In the genomic region with DNA sequence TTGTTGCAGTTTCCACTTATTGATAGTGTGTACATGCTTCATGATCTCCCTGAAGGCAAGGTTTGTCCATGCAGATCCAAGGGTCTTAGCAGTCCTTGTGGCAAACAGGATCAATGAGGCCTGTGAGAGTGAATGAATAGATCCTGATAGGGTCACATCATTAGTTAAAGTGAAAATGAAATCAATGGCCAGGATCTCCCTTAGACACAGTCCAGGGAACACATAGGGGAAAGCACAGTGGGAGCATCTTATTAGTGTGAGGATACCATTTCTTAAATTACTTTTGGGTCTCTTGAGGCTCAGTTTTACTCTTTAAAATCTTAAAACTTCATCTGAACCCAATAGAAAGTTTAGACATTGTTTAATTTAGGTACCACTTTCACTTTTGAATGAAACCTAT, we compare ENCODE assay signal across 37 cellular contexts. TPM values are rescaled to one million over a fixed set of nuclear protein-coding genes. Genes with fewer than 3 reads are reported as not detected.
"Had no signal": no experiment of that assay in that cellular context is flagged by ENCODE, and none has a peak within 500 bp of the region (broad histone marks: within the 10 kb centered on the region; RNA-seq: fewer than 3 reads in every experiment).

No MANE protein-coding gene starts in this region.

- ATAC-seq: activated CD8-positive, alpha-beta T cell treated with anti-CD3 and anti-CD28 coated beads for 36 hours; activated naive CD4-positive, alpha-beta T cell treated with anti-CD3 and anti-CD28 coated beads, Interleukin-2, amount 50 U/mL, for 72 hours; activated T-cell treated with anti-CD3 and anti-CD28 coated beads, Interleukin-2, amount 50 U/mL, for 4 hours; activated T-cell treated with anti-CD3 and anti-CD28 coated beads, Interleukin-2, amount 50 U/mL, for 72 hours; activated T-helper 17 cell treated with anti-CD3 and anti-CD28 coated beads, Interleukin-2, amount 50 U/mL, for 72 hours had no signal

- H3K4me3 ChIP-seq: adrenal gland, cardiac muscle cell, colonic mucosa had no signal

- H3K27ac Mint-ChIP-seq: activated B cell treated with CpG ODN at 0.5 μM for 24 hours; activated CD4-positive, alpha-beta memory T cell treated with anti-CD3 and anti-CD28 coated beads for 36 hours; activated CD4-positive, alpha-beta T cell treated with anti-CD3 and anti-CD28 coated beads, Interleukin-2, amount 10 ng/mL, durations not matched to agents 24 days and 14 days; activated CD8-positive, alpha-beta T cell treated with anti-CD3 and anti-CD28 coated beads for 36 hours; activated naive CD4-positive, alpha-beta T cell treated with anti-CD3 and anti-CD28 coated beads for 36 hours; activated naive CD4-positive, alpha-beta T cell treated with anti-CD3 and anti-CD28 coated beads, Interleukin-2, amount 50 U/mL, for 72 hours; activated naive CD8-positive, alpha-beta T cell treated with anti-CD3 and anti-CD28 coated beads for 36 hours; activated T-cell treated with anti-CD3 and anti-CD28 coated beads, Interleukin-2, amount 50 U/mL, for 72 hours; activated T-helper 1 cell treated with anti-CD3 and anti-CD28 coated beads, Interleukin-12 subunit alpha, Interleukin-12 subunit beta, Interleukin-2, Interleukin-4 antibody, amounts not matched to agents 30 ng/mL and 10 ng/mL and 1 ng/mL, durations not matched to agents 14 hours and 24 hours and 36 hours; activated T-helper 17 cell treated with anti-CD3 and anti-CD28 coated beads, Interleukin-2, amount 50 U/mL, for 72 hours; brain; T-helper 2 cell treated with Interferon-gamma antibody and Interleukin-4, amounts not matched to agents 5 μg/mL and 100 μg/mL, for 36 hours had no signal

- FAIRE-seq: bronchial epithelial cell, TTC549 had no signal

- H3K27ac ChIP-seq: adrenal gland, cardiac muscle cell, colonic mucosa, VCaP had no signal

- H3K27me3 Mint-ChIP-seq: activated B cell treated with CpG ODN at 0.5 μM for 24 hours; activated CD4-positive, alpha-beta T cell treated with anti-CD3 and anti-CD28 coated beads, Interleukin-2, amount 10 ng/mL, durations not matched to agents 24 days and 14 days; activated naive CD8-positive, alpha-beta T cell treated with anti-CD3 and anti-CD28 coated beads for 36 hours; brain had no signal

- H3K4me1 ChIP-seq: adrenal gland, colonic mucosa had no signal

- H3K9me3 Mint-ChIP-seq: activated B cell treated with CpG ODN at 0.5 μM for 24 hours; activated CD4-positive, alpha-beta memory T cell treated with anti-CD3 and anti-CD28 coated beads for 36 hours; activated CD4-positive, alpha-beta T cell treated with anti-CD3 and anti-CD28 coated beads, Interleukin-2, amount 10 ng/mL, durations not matched to agents 24 days and 14 days; activated CD8-positive, alpha-beta T cell treated with anti-CD3 and anti-CD28 coated beads for 36 hours; activated naive CD4-positive, alpha-beta T cell treated with anti-CD3 and anti-CD28 coated beads for 36 hours; activated naive CD4-positive, alpha-beta T cell treated with anti-CD3 and anti-CD28 coated beads, Interleukin-2, amount 50 U/mL, for 72 hours; activated naive CD8-positive, alpha-beta T cell treated with anti-CD3 and anti-CD28 coated beads for 36 hours; activated T-cell treated with anti-CD3 and anti-CD28 coated beads, Interleukin-2, amount 50 U/mL, for 4 hours; activated T-cell treated with anti-CD3 and anti-CD28 coated beads, Interleukin-2, amount 50 U/mL, for 72 hours; activated T-helper 1 cell treated with anti-CD3 and anti-CD28 coated beads, Interleukin-12 subunit alpha, Interleukin-12 subunit beta, Interleukin-2, Interleukin-4 antibody, amounts not matched to agents 30 ng/mL and 10 ng/mL and 1 ng/mL, durations not matched to agents 14 hours and 24 hours and 36 hours; activated T-helper 17 cell treated with anti-CD3 and anti-CD28 coated beads, Interleukin-2, amount 50 U/mL, for 72 hours; central memory CD8-positive, alpha-beta T cell; T-helper 2 cell treated with Interferon-gamma antibody and Interleukin-4, amounts not matched to agents 5 μg/mL and 100 μg/mL, for 36 hours had no signal

- H3K36me3 Mint-ChIP-seq: activated CD4-positive, alpha-beta memory T cell treated with anti-CD3 and anti-CD28 coated beads for 36 hours; activated naive CD4-positive, alpha-beta T cell treated with anti-CD3 and anti-CD28 coated beads, Interleukin-2, amount 50 U/mL, for 72 hours; activated naive CD8-positive, alpha-beta T cell treated with anti-CD3 and anti-CD28 coated beads for 36 hours; brain had no signal

- H3K4me1 Mint-ChIP-seq: activated B cell treated with CpG ODN at 0.5 μM for 24 hours; activated CD4-positive, alpha-beta T cell treated with anti-CD3 and anti-CD28 coated beads, Interleukin-2, amount 10 ng/mL, durations not matched to agents 24 days and 14 days; activated naive CD8-positive, alpha-beta T cell treated with anti-CD3 and anti-CD28 coated beads for 36 hours; activated T-helper 17 cell treated with anti-CD3 and anti-CD28 coated beads, Interleukin-2, amount 50 U/mL, for 72 hours; brain; central memory CD8-positive, alpha-beta T cell had no signal

- H3K36me3 ChIP-seq: adrenal gland, cardiac muscle cell, colonic mucosa had no signal

- H3K9me3 ChIP-seq: adrenal gland, colonic mucosa had no signal

- H3K4me3 Mint-ChIP-seq: activated B cell treated with CpG ODN at 0.5 μM for 24 hours; activated CD4-positive, alpha-beta memory T cell treated with anti-CD3 and anti-CD28 coated beads for 36 hours; activated CD4-positive, alpha-beta T cell treated with anti-CD3 and anti-CD28 coated beads, Interleukin-2, amount 10 ng/mL, durations not matched to agents 24 days and 14 days; activated CD8-positive, alpha-beta T cell treated with anti-CD3 and anti-CD28 coated beads for 36 hours; activated naive CD4-positive, alpha-beta T cell treated with anti-CD3 and anti-CD28 coated beads for 36 hours; activated naive CD8-positive, alpha-beta T cell treated with anti-CD3 and anti-CD28 coated beads for 36 hours; activated T-cell treated with anti-CD3 and anti-CD28 coated beads, Interleukin-2, amount 50 U/mL, for 4 hours; activated T-cell treated with anti-CD3 and anti-CD28 coated beads, Interleukin-2, amount 50 U/mL, for 72 hours; activated T-helper 1 cell treated with anti-CD3 and anti-CD28 coated beads, Interleukin-12 subunit alpha, Interleukin-12 subunit beta, Interleukin-2, Interleukin-4 antibody, amounts not matched to agents 30 ng/mL and 10 ng/mL and 1 ng/mL, durations not matched to agents 14 hours and 24 hours and 36 hours; activated T-helper 17 cell treated with anti-CD3 and anti-CD28 coated beads, Interleukin-2, amount 50 U/mL, for 72 hours; brain; central memory CD8-positive, alpha-beta T cell; T-helper 2 cell treated with Interferon-gamma antibody and Interleukin-4, amounts not matched to agents 5 μg/mL and 100 μg/mL, for 36 hours had no signal

- H3K27me3 ChIP-seq: cardiac muscle cell, colonic mucosa had no signal

- DNase-seq: activated B cell treated with CpG ODN at 0.5 μM for 24 hours; activated CD4-positive, alpha-beta memory T cell treated with anti-CD3 and anti-CD28 coated beads for 36 hours; activated CD4-positive, alpha-beta T cell treated with anti-CD3 and anti-CD28 coated beads for 4 hours; activated CD4-positive, alpha-beta T cell treated with anti-CD3 and anti-CD28 coated beads, Interleukin-2, amount 10 ng/mL, durations not matched to agents 24 days and 14 days; activated CD4-positive, alpha-beta T cell treated with anti-CD3 and anti-CD28 coated beads, Interleukin-2, amount 50 U/mL, for 1 hour; activated CD4-positive, alpha-beta T cell treated with anti-CD3 and anti-CD28 coated beads, Interleukin-2, amount 50 U/mL, for 4 hours; activated CD4-positive, CD25-positive, alpha-beta regulatory T cell treated with anti-CD3 and anti-CD28 coated beads, Interleukin-2, amount 50 U/mL, for 72 hours; activated CD8-positive, alpha-beta memory T cell treated with anti-CD3 and anti-CD28 coated beads, Interleukin-2, amount 50 U/mL, for 4 hours; activated CD8-positive, alpha-beta T cell treated with anti-CD3 and anti-CD28 coated beads for 36 hours; activated effector memory CD4-positive, alpha-beta T cell treated with anti-CD3 and anti-CD28 coated beads, Interleukin-2, amount 50 U/mL, for 16 hours; activated gamma-delta T cell treated with Interleukin-2 at 50 U/mL for 16 hours; activated naive CD4-positive, alpha-beta T cell; activated naive CD4-positive, alpha-beta T cell treated with anti-CD3 and anti-CD28 coated beads for 36 hours; activated naive CD4-positive, alpha-beta T cell treated with anti-CD3 and anti-CD28 coated beads, Interleukin-2, amount 50 U/mL, for 16 hours; activated naive CD8-positive, alpha-beta T cell treated with anti-CD3 and anti-CD28 coated beads for 36 hours; activated T-cell treated with anti-CD3 and anti-CD28 coated beads for 4 hours; activated T-cell treated with anti-CD3 and anti-CD28 coated beads, Interleukin-2, amount 50 U/mL, for 1 hour; activated T-cell treated with anti-CD3 and anti-CD28 coated beads, Interleukin-2, amount 50 U/mL, for 4 hours; activated T-cell treated with anti-CD3 and anti-CD28 coated beads, Interleukin-2, amount 50 U/mL, for 72 hours; adrenal gland; amniotic stem cell; aorta; caudate nucleus; cerebellar nuclear complex; colonic mucosa; T-helper 9 cell had no signal

RNA-seq across cellular contexts. Expression of a gene that starts 59.3 kb away (rescaled TPM):
- total RNA-seq: activated CD4-positive, alpha-beta memory T cell treated with anti-CD3 and anti-CD28 coated beads for 36 hours; activated CD4-positive, alpha-beta T cell treated with anti-CD3 and anti-CD28 coated beads, Interleukin-2, amount 10 ng/mL, durations not matched to agents 24 days and 14 days; activated CD8-positive, alpha-beta memory T cell treated with anti-CD3 and anti-CD28 coated beads for 36 hours; activated CD8-positive, alpha-beta T cell treated with anti-CD3 and anti-CD28 coated beads for 36 hours; activated naive CD4-positive, alpha-beta T cell treated with anti-CD3 and anti-CD28 coated beads for 36 hours; activated naive CD4-positive, alpha-beta T cell treated with anti-CD3 and anti-CD28 coated beads, Interleukin-2, amount 50 U/mL, for 72 hours; activated naive CD8-positive, alpha-beta T cell treated with anti-CD3 and anti-CD28 coated beads for 36 hours; activated T-cell treated with anti-CD3 and anti-CD28 coated beads, Interleukin-2, amount 50 U/mL, for 72 hours; activated T-helper 1 cell treated with anti-CD3 and anti-CD28 coated beads, Interleukin-12 subunit alpha, Interleukin-12 subunit beta, Interleukin-2, Interleukin-4 antibody, amounts not matched to agents 30 ng/mL and 10 ng/mL and 1 ng/mL, durations not matched to agents 14 hours and 24 hours and 36 hours; activated T-helper 17 cell treated with anti-CD3 and anti-CD28 coated beads, Interleukin-2, amount 50 U/mL, for 72 hours had no signal
